Comparison of ENCODE assay signal across 24 cellular contexts in the genomic region with DNA sequence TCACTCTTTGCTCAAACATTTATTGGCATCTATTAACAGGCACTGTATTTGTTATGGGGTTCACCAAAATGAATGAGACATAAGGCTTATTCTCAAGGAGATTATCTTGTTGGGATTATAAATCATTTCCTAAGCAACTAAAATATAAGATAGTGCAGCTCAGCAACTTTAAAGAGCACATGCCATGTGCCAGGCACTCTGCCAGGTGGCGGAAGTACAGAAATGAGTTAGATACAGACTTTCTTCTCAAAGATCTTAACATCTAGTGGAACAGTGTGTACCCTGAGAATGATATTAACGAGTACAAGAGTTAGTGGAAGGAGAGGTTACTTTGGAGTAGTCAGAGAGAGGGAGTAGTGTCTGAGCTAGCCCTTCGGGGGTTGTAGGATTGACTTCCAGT. TPM values are rescaled to one million over a fixed set of nuclear protein-coding genes. Genes with fewer than 3 reads are reported as not detected.
"Had no signal": no experiment of that assay in that cellular context is flagged by ENCODE, and none has a peak within 500 bp of the region (broad histone marks: within the 10 kb centered on the region; RNA-seq: fewer than 3 reads in every experiment).

No MANE protein-coding gene starts in this region.

- H3K27me3 ChIP-seq: upper lobe of left lung had no signal

- H3K27ac ChIP-seq: thoracic aorta, upper lobe of left lung had no signal

- H3K27me3 Mint-ChIP-seq: activated B cell treated with CpG ODN at 0.5 μM for 24 hours; activated naive CD4-positive, alpha-beta T cell treated with anti-CD3 and anti-CD28 coated beads, Interleukin-2, amount 50 U/mL, for 24 hours had no signal

- DNase-seq: activated B cell treated with CpG ODN at 0.5 μM for 24 hours; activated CD4-positive, alpha-beta T cell treated with anti-CD3 and anti-CD28 coated beads for 4 hours; activated CD8-positive, alpha-beta memory T cell treated with anti-CD3 and anti-CD28 coated beads, Interleukin-2, amount 50 U/mL, for 48 hours; activated gamma-delta T cell; activated T-cell treated with anti-CD3 and anti-CD28 coated beads, Interleukin-2, amount 50 U/mL, for 48 hours; amygdala; caudate nucleus; erythroblast; head of caudate nucleus; left ventricle myocardium superior; occipital lobe; posterior cingulate gyrus; retina; stimulated activated CD4-positive, alpha-beta T cell treated with anti-CD3 and anti-CD28 coated beads, Interleukin-12 subunit alpha, Interleukin-12 subunit beta, amount 100 ng/mL, for 4 hours; stimulated activated CD4-positive, alpha-beta T cell treated with anti-CD3 and anti-CD28 coated beads, Interleukin-1b, Interleukin-23, amount 100 ng/mL, for 48 hours; stimulated activated CD8-positive, alpha-beta memory T cell treated with anti-CD3 and anti-CD28 coated beads, Interleukin-4, amount 100 ng/mL, for 48 hours; stimulated activated naive CD8-positive, alpha-beta T cell treated with anti-CD3 and anti-CD28 coated beads, Interleukin-15, Interleukin-2, amounts not matched to agents 100 U/mL and 50 U/mL, for 24 hours; SW 1271; upper lobe of left lung had no signal

- H3K27ac Mint-ChIP-seq: activated B cell treated with CpG ODN at 0.5 μM for 24 hours; activated naive CD4-positive, alpha-beta T cell treated with anti-CD3 and anti-CD28 coated beads, Interleukin-2, amount 50 U/mL, for 24 hours had no signal

- ATAC-seq: left ventricle myocardium superior; stimulated activated naive CD8-positive, alpha-beta T cell treated with anti-CD3 and anti-CD28 coated beads, Interleukin-15, Interleukin-2, amounts not matched to agents 100 U/mL and 50 U/mL, for 24 hours had no signal

- H3K9me3 ChIP-seq: thoracic aorta, upper lobe of left lung had no signal

- H3K4me3 Mint-ChIP-seq: activated B cell treated with CpG ODN at 0.5 μM for 24 hours; activated naive CD4-positive, alpha-beta T cell treated with anti-CD3 and anti-CD28 coated beads, Interleukin-2, amount 50 U/mL, for 24 hours had no signal

- H3K4me3 ChIP-seq: thoracic aorta, upper lobe of left lung had no signal

- H3K4me1 Mint-ChIP-seq: activated naive CD4-positive, alpha-beta T cell treated with anti-CD3 and anti-CD28 coated beads, Interleukin-2, amount 50 U/mL, for 24 hours had no signal

- H3K4me1 ChIP-seq: upper lobe of left lung had no signal

RNA-seq across cellular contexts. Expression of gene TOMM20L, which starts 28.4 kb away (rescaled TPM):
- total RNA-seq: activated B cell treated with CpG ODN at 0.5 μM for 24 hours; frontal cortex; kidney epithelial cell; left ventricle myocardium superior; occipital lobe; T-helper 2 cell treated with Interferon-gamma antibody and Interleukin-4, amounts not matched to agents 100 ng/mL and 5 ng/mL, for 36 hours; thoracic aorta had no signal
